In genomic region chr10:34736976-34737771, GRCh38 we compare ENCODE assay signal across 14 cellular contexts.
DNase-seq lines count a peak whose midpoint lies in the region; ATAC-seq and TF ChIP-seq lines count a peak whose summit lies in the region.
"Had no signal": no experiment of that assay in that cellular context is flagged by ENCODE, and none has a peak within 500 bp of the region (broad histone marks: within the 10 kb centered on the region; RNA-seq: fewer than 3 reads in every experiment).

No MANE protein-coding gene starts in this region.

- H3K4me3 ChIP-seq in Caco-2 (ENCODE audit: low read depth, low read length) (peak overlapping the region; percentile 5; the same call in 1 of the 2 replicates), colonic mucosa (no peak overlapping the region), mucosa of rectum (ENCODE audit: low read length in 2 of 2) (no peak overlapping the region)
- H3K4me3 ChIP-seq: adrenal gland, upper lobe of left lung had no signal

- no TSS peak for BruUV-seq in Caco-2 (replicated peaks; lab: Mats Ljungman, UMichigan)

- H3K27ac Mint-ChIP-seq in Caco-2 (ENCODE audit: unreplicated experiment) = peak overlapping the region; percentile 76
- no peak overlapping the region for H3K27ac Mint-ChIP-seq in activated naive CD4-positive, alpha-beta T cell treated with anti-CD3 and anti-CD28 coated beads for 36 hours
- no peak overlapping the region for H3K27ac Mint-ChIP-seq in stimulated activated memory B cell treated with anti-CD40 and anti-IgM and Interleukin-4, amounts not matched to agents 10 μg/mL and 1 μg/mL and 100 μg/mL, for 72 hours
- H3K27ac Mint-ChIP-seq in activated naive CD4-positive, alpha-beta T cell treated with anti-CD3 and anti-CD28 coated beads, Interleukin-2, amount 10 ng/mL, durations not matched to agents 7 days and 5 days = no peak overlapping the region
- H3K27ac Mint-ChIP-seq: activated CD8-positive, alpha-beta T cell treated with anti-CD3 and anti-CD28 coated beads for 36 hours; CD8-positive, alpha-beta memory T cell had no signal

- H3K9me3 Mint-ChIP-seq in Caco-2 (ENCODE audit: unreplicated experiment) = no peaks in the 10 kb centered on the region
- H3K9me3 Mint-ChIP-seq in activated naive CD4-positive, alpha-beta T cell treated with anti-CD3 and anti-CD28 coated beads for 36 hours = no peaks in the 10 kb centered on the region
- H3K9me3 Mint-ChIP-seq in stimulated activated memory B cell treated with anti-CD40 and anti-IgM and Interleukin-4, amounts not matched to agents 10 μg/mL and 1 μg/mL and 100 μg/mL, for 72 hours = no peaks in the 10 kb centered on the region
- H3K9me3 Mint-ChIP-seq in activated naive CD4-positive, alpha-beta T cell treated with anti-CD3 and anti-CD28 coated beads, Interleukin-2, amount 10 ng/mL, durations not matched to agents 7 days and 5 days = no peaks in the 10 kb centered on the region
- H3K9me3 Mint-ChIP-seq: activated CD8-positive, alpha-beta T cell treated with anti-CD3 and anti-CD28 coated beads for 36 hours had no signal

- H3K9me3 ChIP-seq in Caco-2 (no peaks in the 10 kb centered on the region), colonic mucosa (no peaks in the 10 kb centered on the region), mucosa of rectum (ENCODE audit: control insufficient read depth in 2 of 2, low read length in 2 of 2) (no peaks in the 10 kb centered on the region)
- H3K9me3 ChIP-seq: adrenal gland, upper lobe of left lung had no signal

- H3K27ac ChIP-seq in colonic mucosa (peak overlapping the region; percentile 51), mucosa of rectum (ENCODE audit: low read depth in 2 of 2, low read length in 2 of 2) (peak overlapping the region; percentile 32 to 35)
- H3K27ac ChIP-seq: adrenal gland, upper lobe of left lung had no signal

- TF ChIP-seq CTCF in Caco-2 (IDR thresholded peaks at IDR 0.05; ENCODE audit: insufficient read depth in 1 of 2, low read depth in 1 of 2, low read length in 1 of 2, severe bottlenecking in 1 of 2, unreplicated experiment in 1 of 2) (no peak), colonic mucosa (IDR thresholded peaks at IDR 0.05) (no peak)

- H3K9ac ChIP-seq in colonic mucosa (ENCODE audit: low read depth in 2 of 2, low read length in 2 of 2) (no peak overlapping the region), mucosa of rectum (ENCODE audit: low read depth in 1 of 2, low read length in 2 of 2) (no peak overlapping the region)

- peaks cover 62% of the 10 kb centered on the region for H3K4me1 ChIP-seq in Caco-2
- peaks cover 8% of the 10 kb centered on the region for H3K4me1 ChIP-seq in colonic mucosa
- peaks cover 6 to 17% of the 10 kb centered on the region in 2 donors for H3K4me1 ChIP-seq in mucosa of rectum (ENCODE audit: control insufficient read depth in 2 of 2, insufficient read depth in 2 of 2, low read length in 2 of 2)

- no peaks in the 10 kb centered on the region for H3K36me3 Mint-ChIP-seq in Caco-2 (ENCODE audit: insufficient read depth, unreplicated experiment)
- no peaks in the 10 kb centered on the region for H3K36me3 Mint-ChIP-seq in activated naive CD4-positive, alpha-beta T cell treated with anti-CD3 and anti-CD28 coated beads for 36 hours (ENCODE audit: low read depth)
- no peaks in the 10 kb centered on the region for H3K36me3 Mint-ChIP-seq in stimulated activated memory B cell treated with anti-CD40 and anti-IgM and Interleukin-4, amounts not matched to agents 10 μg/mL and 1 μg/mL and 100 μg/mL, for 72 hours
- no peaks in the 10 kb centered on the region for H3K36me3 Mint-ChIP-seq in activated naive CD4-positive, alpha-beta T cell treated with anti-CD3 and anti-CD28 coated beads, Interleukin-2, amount 10 ng/mL, durations not matched to agents 7 days and 5 days
- H3K36me3 Mint-ChIP-seq: CD8-positive, alpha-beta memory T cell had no signal

- ATAC-seq in stimulated activated memory B cell treated with anti-CD40 and anti-IgM and Interleukin-4, amounts not matched to agents 10 μg/mL and 1 μg/mL and 100 μg/mL, for 72 hours = no peak
- ATAC-seq in GM21528 (IDR thresholded peaks at IDR 0.05; ENCODE audit: low FRiP score, unreplicated experiment) = no peak
- ATAC-seq: activated CD8-positive, alpha-beta T cell treated with anti-CD3 and anti-CD28 coated beads for 36 hours had no signal

- H3K27me3 ChIP-seq in Caco-2 (replicated peaks; ENCODE audit: control insufficient read depth, insufficient read depth, low read length) (no peaks in the 10 kb centered on the region), colonic mucosa (no peaks in the 10 kb centered on the region), mucosa of rectum (ENCODE audit: control insufficient read depth in 2 of 2, insufficient read depth in 2 of 2, low read length in 2 of 2) (no peaks in the 10 kb centered on the region)
- H3K27me3 ChIP-seq: adrenal gland, upper lobe of left lung had no signal

- intact Hi-C loops in Caco-2 (cut with micrococcal nuclease; ENCODE audit: unreplicated experiment) (no loop called here), colonic mucosa (cut with DNase I) (no loop called here)
- intact Hi-C loops in activated naive CD4-positive, alpha-beta T cell treated with anti-CD3 and anti-CD28 coated beads for 36 hours (cut with micrococcal nuclease) = no loop called here

- no peaks in the 10 kb centered on the region for H3K27me3 Mint-ChIP-seq in Caco-2 (ENCODE audit: insufficient read depth, unreplicated experiment)
- peaks cover 19% of the 10 kb centered on the region for H3K27me3 Mint-ChIP-seq in activated naive CD4-positive, alpha-beta T cell treated with anti-CD3 and anti-CD28 coated beads for 36 hours (ENCODE audit: low read depth)
- peaks cover 8% of the 10 kb centered on the region for H3K27me3 Mint-ChIP-seq in stimulated activated memory B cell treated with anti-CD40 and anti-IgM and Interleukin-4, amounts not matched to agents 10 μg/mL and 1 μg/mL and 100 μg/mL, for 72 hours
- H3K27me3 Mint-ChIP-seq in activated naive CD4-positive, alpha-beta T cell treated with anti-CD3 and anti-CD28 coated beads, Interleukin-2, amount 10 ng/mL, durations not matched to agents 7 days and 5 days = peaks cover 18% of the 10 kb centered on the region

- peak overlapping the region; percentile 66 for H3K4me3 Mint-ChIP-seq in Caco-2 (ENCODE audit: unreplicated experiment)
- H3K4me3 Mint-ChIP-seq in activated naive CD4-positive, alpha-beta T cell treated with anti-CD3 and anti-CD28 coated beads for 36 hours = no peak overlapping the region
- no peak overlapping the region for H3K4me3 Mint-ChIP-seq in stimulated activated memory B cell treated with anti-CD40 and anti-IgM and Interleukin-4, amounts not matched to agents 10 μg/mL and 1 μg/mL and 100 μg/mL, for 72 hours
- H3K4me3 Mint-ChIP-seq in activated naive CD4-positive, alpha-beta T cell treated with anti-CD3 and anti-CD28 coated beads, Interleukin-2, amount 10 ng/mL, durations not matched to agents 7 days and 5 days = no peak overlapping the region
- H3K4me3 Mint-ChIP-seq: activated CD8-positive, alpha-beta T cell treated with anti-CD3 and anti-CD28 coated beads for 36 hours; CD8-positive, alpha-beta memory T cell had no signal

- CTCF ChIA-PET in Caco-2 (lab: Charles Lee) = no interaction called here
- CTCF ChIA-PET in activated naive CD4-positive, alpha-beta T cell treated with anti-CD3 and anti-CD28 coated beads for 36 hours (lab: Charles Lee) = interaction anchor here (1.1 kb wide), 1 partner anchor 13 kb away, joined by 3 read pairs; no protein-coding TSS in a partner anchor
- CTCF ChIA-PET in activated naive CD4-positive, alpha-beta T cell treated with anti-CD3 and anti-CD28 coated beads, Interleukin-2, amount 10 ng/mL, durations not matched to agents 7 days and 5 days (lab: Charles Lee) = no interaction called here

- H3K4me1 Mint-ChIP-seq in Caco-2 (ENCODE audit: low read depth, unreplicated experiment) = peaks cover 55% of the 10 kb centered on the region
- peaks cover 3% of the 10 kb centered on the region for H3K4me1 Mint-ChIP-seq in activated naive CD4-positive, alpha-beta T cell treated with anti-CD3 and anti-CD28 coated beads for 36 hours (ENCODE audit: low read depth)
- H3K4me1 Mint-ChIP-seq in stimulated activated memory B cell treated with anti-CD40 and anti-IgM and Interleukin-4, amounts not matched to agents 10 μg/mL and 1 μg/mL and 100 μg/mL, for 72 hours = no peaks in the 10 kb centered on the region
- no peaks in the 10 kb centered on the region for H3K4me1 Mint-ChIP-seq in activated naive CD4-positive, alpha-beta T cell treated with anti-CD3 and anti-CD28 coated beads, Interleukin-2, amount 10 ng/mL, durations not matched to agents 7 days and 5 days
- H3K4me1 Mint-ChIP-seq: CD8-positive, alpha-beta memory T cell had no signal

- POLR2A ChIA-PET in Caco-2 (lab: Charles Lee) = no interaction called here

- H3K36me3 ChIP-seq in Caco-2 (ENCODE audit: control insufficient read depth, insufficient read depth, low read length) (no peaks in the 10 kb centered on the region), colonic mucosa (no peaks in the 10 kb centered on the region), mucosa of rectum (ENCODE audit: control insufficient read depth in 2 of 2, insufficient read depth in 2 of 2, low read length in 2 of 2) (no peaks in the 10 kb centered on the region)
- H3K36me3 ChIP-seq: adrenal gland, upper lobe of left lung had no signal

- DNase-seq in Caco-2 = peak; percentile 46 to 48
- peak; percentile 52 for DNase-seq in HuH-7.5 (ENCODE audit: low spot score)
- peak; percentile 44 for DNase-seq in colonic mucosa
- no peak for DNase-seq in activated naive CD4-positive, alpha-beta T cell treated with anti-CD3 and anti-CD28 coated beads for 36 hours
- no peak for DNase-seq in activated naive CD4-positive, alpha-beta T cell treated with anti-CD3 and anti-CD28 coated beads, Interleukin-2, amount 10 ng/mL, durations not matched to agents 7 days and 5 days
- DNase-seq: activated CD8-positive, alpha-beta T cell treated with anti-CD3 and anti-CD28 coated beads for 36 hours; adrenal gland; CD8-positive, alpha-beta memory T cell; NCI-H510A treated with DMSO at 0.1 percent for 48 hours; occipital lobe; upper lobe of left lung had no signal

Comparison
In these comparisons a context has a peak if more than half of its experiments do, and no peak if none do; other contexts are left out.
1. DNase-seq: peak in Caco-2 (2 of 2), HuH-7.5 (single experiment) and colonic mucosa (single experiment); none in activated naive CD4-positive, alpha-beta T cell treated with anti-CD3 and anti-CD28 coated beads for 36 hours (single experiment) and activated naive CD4-positive, alpha-beta T cell treated with anti-CD3 and anti-CD28 coated beads, Interleukin-2, amount 10 ng/mL, durations not matched to agents 7 days and 5 days (single experiment).